In genomic region chr3:161132391-161132790, GRCh38 we compare ENCODE assay signal across 9 cellular contexts. TPM values are rescaled to one million over a fixed set of nuclear protein-coding genes. Genes with fewer than 3 reads are reported as not detected.
"Had no signal": no experiment of that assay in that cellular context is flagged by ENCODE, and none has a peak within 500 bp of the region (broad histone marks: within the 10 kb centered on the region; RNA-seq: fewer than 3 reads in every experiment).

No MANE protein-coding gene starts in this region.

- DNase-seq: GDM1, GF-D8 had no signal

- FAIRE-seq: G401.6, GM12878, GM12891, GM12892, GM18507, GM19239 had no signal

- H3K4me3 ChIP-seq: GM12878 had no signal

- ATAC-seq: GM12878 had no signal

RNA-seq across cellular contexts. Expression of gene B3GALNT1, which starts 27.2 kb away (rescaled TPM):
- total RNA-seq: G401 had no signal
